In the genomic region with DNA sequence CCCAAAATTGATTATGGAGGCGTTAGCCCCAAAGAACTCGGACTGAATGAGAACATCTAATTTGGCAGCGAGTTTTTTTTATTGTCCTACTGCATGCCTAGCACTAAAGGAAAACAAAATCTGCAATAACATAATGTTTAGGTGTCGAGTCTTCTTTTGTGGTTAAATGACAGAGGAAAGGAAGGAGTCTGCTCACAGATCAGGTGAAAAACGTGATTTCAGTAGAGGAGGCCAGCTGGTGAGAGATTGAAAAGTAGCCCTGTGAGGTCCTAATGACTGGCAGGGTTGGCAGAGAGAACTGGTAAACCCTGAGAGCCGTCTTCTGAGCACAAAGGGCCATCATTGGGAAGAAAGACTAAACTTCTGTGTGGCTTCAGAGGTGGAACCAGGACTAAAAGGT, we compare ENCODE assay signal across 22 cellular contexts.
"Had no signal": no experiment of that assay in that cellular context is flagged by ENCODE, and none has a peak within 500 bp of the region (broad histone marks: within the 10 kb centered on the region; RNA-seq: fewer than 3 reads in every experiment).

No MANE protein-coding gene starts in this region.

- H3K4me3 ChIP-seq: body of pancreas, coronary artery, left ventricle myocardium inferior, SK-N-MC, suprapubic skin had no signal

- H3K27ac ChIP-seq: body of pancreas, coronary artery, left ventricle myocardium inferior, SK-N-MC, suprapubic skin had no signal

- FAIRE-seq: endothelial cell of umbilical vein had no signal

- H3K4me1 ChIP-seq: body of pancreas, left ventricle myocardium inferior, suprapubic skin had no signal

- H3K27me3 Mint-ChIP-seq: activated CD8-positive, alpha-beta memory T cell treated with anti-CD3 and anti-CD28 coated beads, Interleukin-2, amount 10 ng/mL, durations not matched to agents 7 days and 5 days; memory B cell; T-helper 17 cell had no signal

- H3K36me3 Mint-ChIP-seq: activated CD8-positive, alpha-beta memory T cell treated with anti-CD3 and anti-CD28 coated beads, Interleukin-2, amount 10 ng/mL, durations not matched to agents 7 days and 5 days had no signal

- H3K9me3 Mint-ChIP-seq: memory B cell had no signal

- H3K4me3 Mint-ChIP-seq: activated CD8-positive, alpha-beta memory T cell treated with anti-CD3 and anti-CD28 coated beads, Interleukin-2, amount 10 ng/mL, durations not matched to agents 7 days and 5 days; memory B cell; nephron progenitor cell; T-helper 17 cell had no signal

- H3K27ac Mint-ChIP-seq: activated CD8-positive, alpha-beta memory T cell treated with anti-CD3 and anti-CD28 coated beads, Interleukin-2, amount 10 ng/mL, durations not matched to agents 7 days and 5 days; memory B cell; T-helper 17 cell had no signal

- H3K9me3 ChIP-seq: body of pancreas, left ventricle myocardium inferior, suprapubic skin had no signal

- ATAC-seq: activated CD8-positive, alpha-beta memory T cell treated with anti-CD3 and anti-CD28 coated beads, Interleukin-2, amount 10 ng/mL, durations not matched to agents 7 days and 5 days; body of pancreas; T-helper 17 cell had no signal

- H3K27me3 ChIP-seq: body of pancreas, suprapubic skin had no signal

- DNase-seq: activated CD4-positive, alpha-beta T cell treated with anti-CD3 and anti-CD28 coated beads for 48 hours; activated CD8-positive, alpha-beta memory T cell treated with anti-CD3 and anti-CD28 coated beads, Interleukin-2, amount 10 ng/mL, durations not matched to agents 7 days and 5 days; activated effector memory CD4-positive, alpha-beta T cell treated with anti-CD3 and anti-CD28 coated beads, Interleukin-2, amount 50 U/mL, for 16 hours; activated T-cell treated with anti-CD3 and anti-CD28 coated beads, Interleukin-2, amount 50 U/mL, for 1 hour; amniotic stem cell; body of pancreas; central memory CD4-positive, alpha-beta T cell; foreskin fibroblast; glutamatergic neuron; hypothalamus; left ventricle myocardium inferior; nephron progenitor cell; occipital lobe; stimulated activated CD4-positive, alpha-beta T cell treated with anti-CD3 and anti-CD28 coated beads, Interleukin-4, amount 100 ng/mL, for 1 hour; stimulated activated naive CD4-positive, alpha-beta T cell treated with Interleukin-2 at 50 U/mL for 16 hours; T-helper 17 cell; trophoblast cell had no signal
